ENCODE assay signal across 8 cellular contexts in the genomic region with DNA sequence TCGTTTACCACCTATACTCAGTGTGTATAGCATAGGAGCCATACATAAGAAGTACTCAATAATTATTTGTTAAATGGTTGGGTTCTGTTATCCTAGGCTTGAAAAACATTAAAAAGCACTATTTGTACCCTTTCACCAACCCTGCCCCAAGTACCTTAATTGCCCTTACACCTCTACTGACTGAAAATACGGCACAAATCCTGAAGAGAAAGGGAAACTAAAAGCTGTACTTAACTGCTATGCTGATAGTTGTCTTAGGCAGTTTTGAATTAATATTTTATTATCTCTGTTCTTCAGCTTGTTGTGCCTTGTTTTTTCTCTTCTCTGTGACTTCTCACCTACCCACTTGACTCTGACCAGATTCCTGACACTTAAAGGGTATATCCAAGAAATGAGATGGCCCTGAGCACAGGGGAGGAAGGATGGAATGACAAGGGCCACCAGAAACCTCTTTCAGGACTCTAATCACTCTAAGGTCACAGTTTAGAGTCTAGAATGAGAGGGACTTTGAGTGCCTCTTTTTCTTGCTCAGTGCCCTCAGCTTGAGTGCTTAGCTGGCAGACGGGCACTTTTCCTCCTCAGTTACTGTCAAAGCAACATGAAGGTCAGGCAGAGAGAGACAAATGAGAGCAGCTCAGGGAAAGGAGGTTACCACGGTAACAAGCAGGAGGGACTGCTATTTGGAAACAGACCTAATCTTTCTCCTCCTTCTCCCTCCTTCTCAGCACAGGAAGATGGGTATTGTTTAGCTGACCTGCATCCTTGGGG.
DNase-seq lines count a peak whose midpoint lies in the region; ATAC-seq, FAIRE-seq and TF ChIP-seq lines count a peak whose summit lies in the region.

No MANE protein-coding gene starts in this region.

- CTCF ChIA-PET in activated naive CD4-positive, alpha-beta T cell treated with anti-CD3 and anti-CD28 coated beads, Interleukin-2, amount 10 ng/mL, durations not matched to agents 7 days and 5 days (lab: Charles Lee), result interaction anchor here (0.7 to 1.3 kb wide), 2 partner anchors 8 to 37 kb away, joined by 3 read pairs; no protein-coding TSS in a partner anchor
- CTCF ChIA-PET in endothelial cell of umbilical vein (lab: Charles Lee), result interaction anchor here (0.7 to 1.5 kb wide), 3 partner anchors 120 to 171 kb away, joined by 3 read pairs; no protein-coding TSS in a partner anchor

- H3K27ac ChIP-seq in MM.1S (ENCODE audit: low read length), result peak overlapping the region; percentile 82
- no peak overlapping the region for H3K27ac ChIP-seq in endothelial cell of umbilical vein (ENCODE audit: insufficient read depth, low read depth, low read length)
- H3K27ac ChIP-seq in smooth muscle cell (ENCODE audit: low read depth), result no peak overlapping the region
- no peak overlapping the region for H3K27ac ChIP-seq in prostate gland

- no TSS peak for BruUV-seq in endothelial cell of umbilical vein (replicated peaks; lab: Mats Ljungman, UMichigan)

- H3K27me3 Mint-ChIP-seq in activated naive CD4-positive, alpha-beta T cell treated with anti-CD3 and anti-CD28 coated beads, Interleukin-2, amount 10 ng/mL, durations not matched to agents 7 days and 5 days, result no peaks in the 10 kb centered on the region
- no peaks in the 10 kb centered on the region for H3K27me3 Mint-ChIP-seq in natural killer cell treated with Interleukin-12 subunit alpha and Interleukin-12 subunit beta and Interleukin-15 and Interleukin-18, amount 100 ng/mL, for 72 hours

- H3K36me3 ChIP-seq in MM.1S (replicated peaks; ENCODE audit: insufficient read depth, low read length) (no peaks in the 10 kb centered on the region), endothelial cell of umbilical vein (ENCODE audit: control insufficient read depth in 2 of 2, extremely low read depth in 1 of 2, insufficient read depth in 2 of 2, low read length in 2 of 2) (no peaks in the 10 kb centered on the region), smooth muscle cell (ENCODE audit: low read depth) (no peaks in the 10 kb centered on the region), prostate gland (no peaks in the 10 kb centered on the region)

- H4K20me1 ChIP-seq in MM.1S (ENCODE audit: insufficient read depth, low read length) (no peaks in the 10 kb centered on the region), endothelial cell of umbilical vein (replicated peaks; ENCODE audit: control insufficient read depth, extremely low read depth, insufficient read depth, low read length) (peaks cover 10% of the 10 kb centered on the region), smooth muscle cell (ENCODE audit: low read depth) (peaks cover 94% of the 10 kb centered on the region)

- H3K4me2 ChIP-seq in MM.1S (ENCODE audit: low read depth, low read length) (peak overlapping the region; percentile 81), endothelial cell of umbilical vein (ENCODE audit: insufficient read depth, low read length) (no peak overlapping the region), smooth muscle cell (no peak overlapping the region)

- peak; percentile 53 for DNase-seq in activated naive CD4-positive, alpha-beta T cell treated with anti-CD3 and anti-CD28 coated beads, Interleukin-2, amount 10 ng/mL, durations not matched to agents 7 days and 5 days
- no peak for DNase-seq in activated naive CD4-positive, alpha-beta T cell (lab: John Stamatoyannopoulos, UW)
- DNase-seq in MM.1S (peak; percentile 73), endothelial cell of umbilical vein (ENCODE audit: low read depth, low spot score) (peak; percentile 62), smooth muscle cell (lab: John Stamatoyannopoulos, UW; ENCODE audit: unreplicated experiment) (no peak), prostate gland (ENCODE audit: low spot score) (no peak)
- no peak for DNase-seq in natural killer cell treated with Interleukin-12 subunit alpha and Interleukin-12 subunit beta and Interleukin-15 and Interleukin-18, amount 100 ng/mL, for 72 hours (ENCODE audit: low spot score)

- peaks cover 40% of the 10 kb centered on the region for H3K79me2 ChIP-seq in MM.1S (ENCODE audit: low read length)
- peaks cover 72% of the 10 kb centered on the region for H3K79me2 ChIP-seq in endothelial cell of umbilical vein (ENCODE audit: control insufficient read depth, insufficient read depth, low read length)
- peaks cover 71% of the 10 kb centered on the region for H3K79me2 ChIP-seq in smooth muscle cell (ENCODE audit: low read depth)

- no peaks in the 10 kb centered on the region for H3K9me1 ChIP-seq in endothelial cell of umbilical vein (replicated peaks; ENCODE audit: control insufficient read depth, extremely low read depth, insufficient read depth, low read length)

- peak; percentile 70 for FAIRE-seq in endothelial cell of umbilical vein (lab: Jason Lieb, UNC)

- H3K27ac Mint-ChIP-seq in activated naive CD4-positive, alpha-beta T cell treated with anti-CD3 and anti-CD28 coated beads, Interleukin-2, amount 10 ng/mL, durations not matched to agents 7 days and 5 days, result peak overlapping the region; percentile 88
- peak overlapping the region; percentile 84 to 91 for H3K27ac Mint-ChIP-seq in natural killer cell treated with Interleukin-12 subunit alpha and Interleukin-12 subunit beta and Interleukin-15 and Interleukin-18, amount 100 ng/mL, for 72 hours

- H3K4me3 Mint-ChIP-seq in activated naive CD4-positive, alpha-beta T cell treated with anti-CD3 and anti-CD28 coated beads, Interleukin-2, amount 10 ng/mL, durations not matched to agents 7 days and 5 days, result peak overlapping the region; percentile 71
- peak overlapping the region; percentile 86 for H3K4me3 Mint-ChIP-seq in natural killer cell treated with Interleukin-12 subunit alpha and Interleukin-12 subunit beta and Interleukin-15 and Interleukin-18, amount 100 ng/mL, for 72 hours

- H2AFZ ChIP-seq in MM.1S (ENCODE audit: low read length) (peak overlapping the region; percentile 64), endothelial cell of umbilical vein (ENCODE audit: low read depth, low read length) (no peak overlapping the region), smooth muscle cell (ENCODE audit: low read depth) (no peak overlapping the region)

- dilution Hi-C loops in endothelial cell of umbilical vein (cut with MboI; ENCODE audit: extremely low pct_ligation_motif_present, low sequenced_read_pairs), result no loop called here

- H3K9me3 ChIP-seq in MM.1S (replicated peaks; ENCODE audit: insufficient read depth, low read length) (no peaks in the 10 kb centered on the region), endothelial cell of umbilical vein (replicated peaks; ENCODE audit: control insufficient read depth, insufficient read depth, low read length) (no peaks in the 10 kb centered on the region), smooth muscle cell (replicated peaks; ENCODE audit: low read depth) (no peaks in the 10 kb centered on the region), prostate gland (no peaks in the 10 kb centered on the region)

- POLR2A ChIA-PET in endothelial cell of umbilical vein (lab: Charles Lee), result no interaction called here

- TF ChIP-seq POLR2A in endothelial cell of umbilical vein (IDR thresholded peaks at IDR 0.05; ENCODE audit: low read depth, low read length) (no peak), prostate gland (IDR thresholded peaks at IDR 0.05) (no peak)

- peaks cover 18% of the 10 kb centered on the region for H3K36me3 Mint-ChIP-seq in activated naive CD4-positive, alpha-beta T cell treated with anti-CD3 and anti-CD28 coated beads, Interleukin-2, amount 10 ng/mL, durations not matched to agents 7 days and 5 days
- H3K36me3 Mint-ChIP-seq in natural killer cell treated with Interleukin-12 subunit alpha and Interleukin-12 subunit beta and Interleukin-15 and Interleukin-18, amount 100 ng/mL, for 72 hours, result no peaks in the 10 kb centered on the region

- H3K9me2 ChIP-seq in MM.1S (replicated peaks; ENCODE audit: insufficient read depth, low read length), result no peaks in the 10 kb centered on the region

- no peaks in the 10 kb centered on the region for H3K9me3 Mint-ChIP-seq in activated naive CD4-positive, alpha-beta T cell treated with anti-CD3 and anti-CD28 coated beads, Interleukin-2, amount 10 ng/mL, durations not matched to agents 7 days and 5 days
- H3K9me3 Mint-ChIP-seq in natural killer cell treated with Interleukin-12 subunit alpha and Interleukin-12 subunit beta and Interleukin-15 and Interleukin-18, amount 100 ng/mL, for 72 hours, result no peaks in the 10 kb centered on the region

- H3K27me3 ChIP-seq in MM.1S (replicated peaks; ENCODE audit: insufficient read depth, low read length), result no peaks in the 10 kb centered on the region
- no peaks in the 10 kb centered on the region for H3K27me3 ChIP-seq in endothelial cell of umbilical vein (ENCODE audit: control insufficient read depth in 2 of 2, insufficient read depth in 2 of 2, low read length in 2 of 2)
- no peaks in the 10 kb centered on the region for H3K27me3 ChIP-seq in smooth muscle cell (ENCODE audit: low read depth)
- H3K27me3 ChIP-seq in prostate gland (replicated peaks; ENCODE audit: insufficient read depth), result no peaks in the 10 kb centered on the region

- TF ChIP-seq CTCF in MM.1S (IDR thresholded peaks at IDR 0.05; ENCODE audit: low read length) (no peak), endothelial cell of umbilical vein (IDR thresholded peaks at IDR 0.05; ENCODE audit: extremely low read depth in 1 of 2, insufficient read depth in 1 of 2, low read depth in 1 of 2, low read length in 2 of 2) (no peak), smooth muscle cell (IDR thresholded peaks at IDR 0.05; ENCODE audit: borderline replicate concordance, insufficient read depth, poor library complexity, severe bottlenecking) (no peak), prostate gland (IDR thresholded peaks at IDR 0.05) (no peak)

- 68% methylated on average over 4 of the region's 4 CpGs for WGBS in smooth muscle cell (ENCODE audit: low lambda C conversion rate)
- WGBS in prostate gland, result 37% methylated on average over 4 of the region's 4 CpGs

- peaks cover 66% of the 10 kb centered on the region for H3K4me1 Mint-ChIP-seq in activated naive CD4-positive, alpha-beta T cell treated with anti-CD3 and anti-CD28 coated beads, Interleukin-2, amount 10 ng/mL, durations not matched to agents 7 days and 5 days
- H3K4me1 Mint-ChIP-seq in natural killer cell treated with Interleukin-12 subunit alpha and Interleukin-12 subunit beta and Interleukin-15 and Interleukin-18, amount 100 ng/mL, for 72 hours (ENCODE audit: low read depth in 2 of 2), result peaks cover 33 to 37% of the 10 kb centered on the region in 2 donors

- intact Hi-C loops in endothelial cell of umbilical vein (cut with micrococcal nuclease) (no loop called here), prostate gland (cut with DNase I) (no loop called here)

- H3K4me1 ChIP-seq in MM.1S (ENCODE audit: low read length) (0 out of 2 replicates have a peak, but pooled peaks cover 5% of the 10 kb centered on the region), endothelial cell of umbilical vein (ENCODE audit: control insufficient read depth, extremely low read depth, insufficient read depth, low read length) (peaks cover 12% of the 10 kb centered on the region), smooth muscle cell (ENCODE audit: low read depth) (peaks cover 23% of the 10 kb centered on the region), prostate gland (replicated peaks) (no peaks in the 10 kb centered on the region)

- ATAC-seq in SK-N-SH treated with all-trans-retinoic acid at 6 μM for 48 hours, result peak; percentile 88
- peak; percentile 70 to 78 for ATAC-seq in natural killer cell treated with Interleukin-12 subunit alpha and Interleukin-12 subunit beta and Interleukin-15 and Interleukin-18, amount 100 ng/mL, for 72 hours

- H3F3A ChIP-seq in MM.1S (ENCODE audit: insufficient read depth, low read length) (peaks cover 15% of the 10 kb centered on the region), smooth muscle cell (ENCODE audit: low read depth) (peaks cover 13% of the 10 kb centered on the region)

- peak overlapping the region; percentile 62 for H3K9ac ChIP-seq in MM.1S (ENCODE audit: low read length)
- no peak overlapping the region for H3K9ac ChIP-seq in endothelial cell of umbilical vein (replicated peaks; ENCODE audit: extremely low read depth, insufficient read depth, low read length)
- H3K9ac ChIP-seq in smooth muscle cell (ENCODE audit: low read depth), result no peak overlapping the region

- H3K4me3 ChIP-seq in MM.1S (ENCODE audit: low read length) (peak overlapping the region; percentile 63), endothelial cell of umbilical vein (replicated peaks in 1 of 3; ENCODE audit: insufficient read depth in 1 of 3, low read depth in 1 of 3, low read length in 3 of 3) (no peak overlapping the region), smooth muscle cell (no peak overlapping the region), prostate gland (no peak overlapping the region)

Comparison
In these comparisons a context has a peak if more than half of its experiments do, and no peak if none do; other contexts are left out.
1. DNase-seq: peak in activated naive CD4-positive, alpha-beta T cell treated with anti-CD3 and anti-CD28 coated beads, Interleukin-2, amount 10 ng/mL, durations not matched to agents 7 days and 5 days (single experiment), MM.1S (single experiment) and endothelial cell of umbilical vein (single experiment); none in activated naive CD4-positive, alpha-beta T cell (0 of 4), natural killer cell treated with Interleukin-12 subunit alpha and Interleukin-12 subunit beta and Interleukin-15 and Interleukin-18, amount 100 ng/mL, for 72 hours (single experiment), smooth muscle cell (single experiment) and prostate gland (single experiment).